In the genomic region with DNA sequence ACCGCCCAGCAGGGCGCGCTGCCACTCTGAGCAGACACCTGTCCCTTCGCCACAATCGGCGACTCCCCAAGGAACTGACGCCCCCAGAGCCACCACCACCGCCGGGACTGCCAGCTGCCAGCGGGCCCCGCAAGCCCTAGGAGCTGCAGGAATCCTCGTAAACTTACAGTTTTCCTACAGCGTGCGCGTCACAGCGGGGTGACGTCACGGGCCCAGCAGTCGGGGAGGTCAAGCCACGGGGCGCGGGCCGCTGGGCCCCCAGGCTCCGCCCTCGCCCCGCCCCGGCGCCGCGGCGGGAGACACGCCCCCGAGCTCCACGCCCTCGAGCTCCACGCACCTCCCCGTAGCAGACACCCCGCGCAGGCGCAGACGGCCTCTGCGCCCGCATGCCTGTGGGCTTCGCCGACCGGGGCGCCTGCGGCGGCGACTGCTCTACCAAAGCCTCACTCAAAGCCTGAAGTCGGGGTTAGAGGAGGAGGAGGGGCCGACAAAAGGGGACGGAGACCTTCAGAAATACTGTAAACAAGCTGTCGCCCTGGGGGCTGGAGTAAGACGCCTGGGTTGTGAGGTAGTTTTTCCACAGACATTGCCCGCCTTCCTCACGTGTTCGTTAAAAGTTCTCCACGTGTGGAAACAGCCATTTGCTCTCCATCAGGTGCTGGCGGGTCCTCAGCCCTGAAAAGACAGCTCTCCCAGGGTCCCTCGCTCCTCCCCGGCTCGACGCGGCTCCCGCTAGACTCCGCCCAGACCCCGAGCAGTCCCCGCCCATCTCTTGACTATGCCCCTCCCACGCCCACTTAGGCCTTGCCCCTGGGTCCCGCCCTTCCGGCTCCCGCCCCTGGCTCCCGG, we compare ENCODE assay signal across 8 cellular contexts. TPM values are rescaled to one million over a fixed set of nuclear protein-coding genes. Genes with fewer than 3 reads are reported as not detected.
DNase-seq lines count a peak whose midpoint lies in the region; ATAC-seq and TF ChIP-seq lines count a peak whose summit lies in the region.

A gene with protein sequence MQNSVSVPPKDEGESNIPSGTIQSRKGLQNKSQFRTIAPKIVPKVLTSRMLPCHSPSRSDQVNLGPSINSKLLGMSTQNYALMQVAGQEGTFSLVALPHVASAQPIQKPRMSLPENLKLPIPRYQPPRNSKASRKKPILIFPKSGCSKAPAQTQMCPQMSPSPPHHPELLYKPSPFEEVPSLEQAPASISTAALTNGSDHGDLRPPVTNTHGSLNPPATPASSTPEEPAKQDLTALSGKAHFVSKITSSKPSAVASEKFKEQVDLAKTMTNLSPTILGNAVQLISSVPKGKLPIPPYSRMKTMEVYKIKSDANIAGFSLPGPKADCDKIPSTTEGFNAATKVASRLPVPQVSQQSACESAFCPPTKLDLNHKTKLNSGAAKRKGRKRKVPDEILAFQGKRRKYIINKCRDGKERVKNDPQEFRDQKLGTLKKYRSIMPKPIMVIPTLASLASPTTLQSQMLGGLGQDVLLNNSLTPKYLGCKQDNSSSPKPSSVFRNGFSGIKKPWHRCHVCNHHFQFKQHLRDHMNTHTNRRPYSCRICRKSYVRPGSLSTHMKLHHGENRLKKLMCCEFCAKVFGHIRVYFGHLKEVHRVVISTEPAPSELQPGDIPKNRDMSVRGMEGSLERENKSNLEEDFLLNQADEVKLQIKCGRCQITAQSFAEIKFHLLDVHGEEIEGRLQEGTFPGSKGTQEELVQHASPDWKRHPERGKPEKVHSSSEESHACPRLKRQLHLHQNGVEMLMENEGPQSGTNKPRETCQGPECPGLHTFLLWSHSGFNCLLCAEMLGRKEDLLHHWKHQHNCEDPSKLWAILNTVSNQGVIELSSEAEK (minus strand): TSS at position 200 of the 849 bp plus-strand sequence. CDS start 154,831 bp downstream, outside the sequence.

- H3K9me2 ChIP-seq in GM23338 (ENCODE audit: insufficient read depth): no peaks in the 10 kb centered on the region

- intact Hi-C loops in activated T-helper 2 cell treated with anti-CD3 and anti-CD28 coated beads, Interferon-gamma antibody, Interleukin-2, Interleukin-4, amounts not matched to agents 10 μg/mL and 5 μg/mL and 100 μg/mL, durations not matched to agents 14 hours and 24 hours and 36 hours (cut with micrococcal nuclease): loop anchor here (1.0 to 5.0 kb wide), 8 partner anchors 33 to 727 kb away; no protein-coding TSS in a partner anchor

- no peaks in the 10 kb centered on the region for H3K79me2 ChIP-seq in GM23338 (replicated peaks; ENCODE audit: insufficient read depth)

- peak within 1 kb of the TSS; percentile 95 for H3K27ac ChIP-seq in GM23338 (ENCODE audit: low read depth)

- TF ChIP-seq CTCF in GM23338 (conservative IDR thresholded peaks at IDR 0.05; ENCODE audit: low read depth in 2 of 2) (peak; percentile 0 to 50; a peak in 2 of 4 replicates), fibroblast of mammary gland (conservative IDR thresholded peaks at IDR 0.05; ENCODE audit: control insufficient read depth, insufficient read depth, low read depth, low read length) (peak; percentile 22), nephron (IDR thresholded peaks at IDR 0.05; ENCODE audit: unreplicated experiment in 3 of 3) (peak; percentile 39 to 59 (median 44))

- H3K36me3 Mint-ChIP-seq in GM23338 (ENCODE audit: low read depth) (peaks cover 3% of the 10 kb centered on the region; the same call in 1 of the 3 replicates), nephron (ENCODE audit: low read depth) (no peaks in the 10 kb centered on the region)
- H3K36me3 Mint-ChIP-seq in activated T-helper 2 cell treated with anti-CD3 and anti-CD28 coated beads, Interferon-gamma antibody, Interleukin-2, Interleukin-4, amounts not matched to agents 10 μg/mL and 5 μg/mL and 100 μg/mL, durations not matched to agents 14 hours and 24 hours and 36 hours (ENCODE audit: low read depth): peaks cover 3% of the 10 kb centered on the region

- H3K27me3 ChIP-seq in GM23338 (ENCODE audit: insufficient read depth): peaks cover 35% of the 10 kb centered on the region

- H3F3A ChIP-seq in GM23338 (replicated peaks; ENCODE audit: low read depth): no peaks in the 10 kb centered on the region

- ATAC-seq in GM23338: peak; percentile 81
- ATAC-seq in stimulated activated naive CD8-positive, alpha-beta T cell treated with anti-CD3 and anti-CD28 coated beads, Interleukin-15, Interleukin-2, amounts not matched to agents 100 U/mL and 50 U/mL, for 24 hours: peak; percentile 92

- H2AFZ ChIP-seq in GM23338: peak within 1 kb of the TSS; percentile 92

- DNase-seq in ELF-1 (ENCODE audit: low read depth, low spot score) (peak; percentile 97), GM23338 (ENCODE audit: low spot score) (peak; percentile 97), Kasumi-1 (lab: John Stamatoyannopoulos, UW) (peak; percentile 96 to 97), RPMI7951 (ENCODE audit: low read depth) (peak; percentile 96), fibroblast of mammary gland (ENCODE audit: low read depth) (peak; percentile 95)
- peak; percentile 94 for DNase-seq in activated T-helper 2 cell treated with anti-CD3 and anti-CD28 coated beads, Interferon-gamma antibody, Interleukin-2, Interleukin-4, amounts not matched to agents 10 μg/mL and 5 μg/mL and 100 μg/mL, durations not matched to agents 14 hours and 24 hours and 36 hours (ENCODE audit: low spot score)
- peak; percentile 96 for DNase-seq in stimulated activated naive CD8-positive, alpha-beta T cell treated with anti-CD3 and anti-CD28 coated beads, Interleukin-15, Interleukin-2, amounts not matched to agents 100 U/mL and 50 U/mL, for 24 hours

- H3K27ac Mint-ChIP-seq in GM23338 (peak within 1 kb of the TSS; percentile 94), nephron (peak within 1 kb of the TSS; percentile 34 to 100 (median 99))
- H3K27ac Mint-ChIP-seq in activated T-helper 2 cell treated with anti-CD3 and anti-CD28 coated beads, Interferon-gamma antibody, Interleukin-2, Interleukin-4, amounts not matched to agents 10 μg/mL and 5 μg/mL and 100 μg/mL, durations not matched to agents 14 hours and 24 hours and 36 hours: peak within 1 kb of the TSS; percentile 98

- H3K4me3 ChIP-seq in GM23338 (peak within 1 kb of the TSS; percentile 74), fibroblast of mammary gland (ENCODE audit: control insufficient read depth, low read depth, low read length) (peak within 1 kb of the TSS; percentile 57)

- H3K27me3 Mint-ChIP-seq in GM23338 (ENCODE audit: insufficient read depth, low read depth, poor library complexity): peaks cover 24% of the 10 kb centered on the region
- H3K27me3 Mint-ChIP-seq in activated T-helper 2 cell treated with anti-CD3 and anti-CD28 coated beads, Interferon-gamma antibody, Interleukin-2, Interleukin-4, amounts not matched to agents 10 μg/mL and 5 μg/mL and 100 μg/mL, durations not matched to agents 14 hours and 24 hours and 36 hours (ENCODE audit: low read depth): no peaks in the 10 kb centered on the region
- no peaks in the 10 kb centered on the region for H3K27me3 Mint-ChIP-seq in nephron (ENCODE audit: low read depth)

- H3K36me3 ChIP-seq in GM23338 (ENCODE audit: insufficient read depth): no peaks in the 10 kb centered on the region

- H3K4me2 ChIP-seq in GM23338: peak within 1 kb of the TSS; percentile 90

- peaks cover 29% of the 10 kb centered on the region for H3K4me1 ChIP-seq in GM23338 (ENCODE audit: insufficient read depth)

- H4K20me1 ChIP-seq in GM23338 (replicated peaks; ENCODE audit: insufficient read depth): no peaks in the 10 kb centered on the region

- H3K4me3 Mint-ChIP-seq in GM23338: peak within 1 kb of the TSS; percentile 78
- peak within 1 kb of the TSS; percentile 86 for H3K4me3 Mint-ChIP-seq in activated T-helper 2 cell treated with anti-CD3 and anti-CD28 coated beads, Interferon-gamma antibody, Interleukin-2, Interleukin-4, amounts not matched to agents 10 μg/mL and 5 μg/mL and 100 μg/mL, durations not matched to agents 14 hours and 24 hours and 36 hours (ENCODE audit: low read depth)
- H3K4me3 Mint-ChIP-seq in nephron: peak within 1 kb of the TSS; percentile 89 to 91 (median 89)

- H3K9me3 Mint-ChIP-seq in GM23338: no peaks in the 10 kb centered on the region
- no peaks in the 10 kb centered on the region for H3K9me3 Mint-ChIP-seq in activated T-helper 2 cell treated with anti-CD3 and anti-CD28 coated beads, Interferon-gamma antibody, Interleukin-2, Interleukin-4, amounts not matched to agents 10 μg/mL and 5 μg/mL and 100 μg/mL, durations not matched to agents 14 hours and 24 hours and 36 hours
- no peaks in the 10 kb centered on the region for H3K9me3 Mint-ChIP-seq in nephron

- H3K4me1 Mint-ChIP-seq in GM23338 (peaks cover 54% of the 10 kb centered on the region), nephron (peaks cover 53% of the 10 kb centered on the region)
- peaks cover 27% of the 10 kb centered on the region for H3K4me1 Mint-ChIP-seq in activated T-helper 2 cell treated with anti-CD3 and anti-CD28 coated beads, Interferon-gamma antibody, Interleukin-2, Interleukin-4, amounts not matched to agents 10 μg/mL and 5 μg/mL and 100 μg/mL, durations not matched to agents 14 hours and 24 hours and 36 hours (ENCODE audit: low read depth)

TF ChIP-seq in GM23338, 12 proteins besides CTCF, POLR2A, EP300 and RAD21:
- no peak for TF ChIP-seq ZNF331 (CRISPR knock-in tag; IDR thresholded peaks at IDR 0.05; ENCODE audit: low read depth)
- TF ChIP-seq ZNF114 (CRISPR knock-in tag; IDR thresholded peaks at IDR 0.05): no peak
- TF ChIP-seq CREB1 (CRISPR knock-in tag; IDR thresholded peaks at IDR 0.05; ENCODE audit: low read depth): peak; percentile 97
- peak; percentile 46 for TF ChIP-seq POLR2AphosphoS5 (IDR thresholded peaks at IDR 0.05; ENCODE audit: low read depth)

RNA-seq across cellular contexts. Expression of the gene that starts here (rescaled TPM):
- total RNA-seq in GM23338 (2014; rRNA removed; shearing (Covaris generic)): 0.74 and 0.94 TPM in 2 replicates
- 0.91 and 1.6 TPM in 2 replicates for polyA plus RNA-seq in GM23338 (2016; fragmentation: Nextera tagmentation; extraction: Ambion mirVana)
- total RNA-seq in RPMI7951 (2014; rRNA removed; shearing (Covaris generic)): 5.2 and 7.6 TPM in 2 replicates
- 5.8 and 6.1 TPM in 2 replicates for total RNA-seq in activated T-helper 2 cell treated with anti-CD3 and anti-CD28 coated beads, Interferon-gamma antibody, Interleukin-2, Interleukin-4, amounts not matched to agents 10 μg/mL and 5 μg/mL and 100 μg/mL, durations not matched to agents 14 hours and 24 hours and 36 hours

Comparison
In these comparisons a context has a peak if more than half of its experiments do, and no peak if none do; other contexts are left out.
1. Peak in every context shown above with its lines: DNase-seq, ATAC-seq, H3K4me3 ChIP-seq and H3K27ac ChIP-seq.